ENCODE assay signal across 17 cellular contexts in genomic region chr16:86579268-86580062, GRCh38. TPM values are rescaled to one million over a fixed set of nuclear protein-coding genes. Genes with fewer than 3 reads are reported as not detected.
DNase-seq lines count a peak whose midpoint lies in the region; ATAC-seq, FAIRE-seq and TF ChIP-seq lines count a peak whose summit lies in the region.
"Had no signal": no experiment of that assay in that cellular context is flagged by ENCODE, and none has a peak within 500 bp of the region (broad histone marks: within the 10 kb centered on the region; RNA-seq: fewer than 3 reads in every experiment).

No MANE protein-coding gene starts in this region.

- H3K4me3 Mint-ChIP-seq in CD8-positive, alpha-beta T cell = no peak overlapping the region
- H3K4me3 Mint-ChIP-seq: activated CD4-positive, alpha-beta T cell treated with anti-CD3 and anti-CD28 coated beads for 36 hours; activated naive CD8-positive, alpha-beta T cell treated with anti-CD3 and anti-CD28 coated beads, Interleukin-2, amount 10 ng/mL, durations not matched to agents 7 days and 5 days had no signal

- H3K9me1 ChIP-seq in IMR-90 (ENCODE audit: insufficient read depth, low read length) = peaks cover 23% of the 10 kb centered on the region

- H3K9me3 Mint-ChIP-seq in CD8-positive, alpha-beta T cell = no peaks in the 10 kb centered on the region
- H3K9me3 Mint-ChIP-seq: activated naive CD8-positive, alpha-beta T cell treated with anti-CD3 and anti-CD28 coated beads, Interleukin-2, amount 10 ng/mL, durations not matched to agents 7 days and 5 days had no signal

- no peaks in the 10 kb centered on the region for H3K27me3 ChIP-seq in IMR-90 (ENCODE audit: control insufficient read depth, insufficient read depth, low read length)
- no peaks in the 10 kb centered on the region for H3K27me3 ChIP-seq in testis
- H3K27me3 ChIP-seq in CD8-positive, alpha-beta T cell (ENCODE audit: insufficient read depth, low read length) = peaks cover 27% of the 10 kb centered on the region

- DNase-seq in IMR-90 = no peak
- peak in 1 of 2 donors; percentile 42 for DNase-seq in cardiac fibroblast (ENCODE audit: low read depth in 2 of 2)
- peak; percentile 82 for DNase-seq in kidney
- DNase-seq in testis = no peak
- DNase-seq in substantia nigra (lab: John Stamatoyannopoulos, UW) = no peak
- DNase-seq in HuH-7.5 (ENCODE audit: low spot score) = no peak
- no peak for DNase-seq in CD8-positive, alpha-beta T cell
- no peak for DNase-seq in NCI-H510A (lab: John Stamatoyannopoulos, UW)
- DNase-seq: activated CD4-positive, alpha-beta T cell treated with anti-CD3 and anti-CD28 coated beads for 36 hours; activated naive CD8-positive, alpha-beta T cell treated with anti-CD3 and anti-CD28 coated beads, Interleukin-2, amount 10 ng/mL, durations not matched to agents 7 days and 5 days; foreskin melanocyte; GDM1; naive B cell; NCI-H2081 treated with DMSO at 0.1 percent for 48 hours; stimulated activated CD4-positive, alpha-beta T cell treated with anti-CD3 and anti-CD28 coated beads, Interleukin-4, amount 100 ng/mL, for 1 hour had no signal

- H3K9ac ChIP-seq in IMR-90 (ENCODE audit: low read depth, low read length) = peak overlapping the region; percentile 95
- no peak overlapping the region for H3K9ac ChIP-seq in kidney (ENCODE audit: low read length in 2 of 2)

- peak overlapping the region; percentile 88 for H3K23ac ChIP-seq in IMR-90 (ENCODE audit: low read depth, low read length)

- no TSS peak for BruUV-seq in IMR-90 (replicated peaks; lab: Mats Ljungman, UMichigan)

- TF ChIP-seq POLR2A in IMR-90 (IDR thresholded peaks at IDR 0.05; ENCODE audit: low read depth, low read length) (no peak), testis (IDR thresholded peaks at IDR 0.05) (no peak)

- peak overlapping the region; percentile 94 for H3K4me2 ChIP-seq in IMR-90 (ENCODE audit: low read depth, low read length)

- POLR2A ChIA-PET in IMR-90 (lab: Charles Lee; ENCODE audit: unreplicated experiment) = interaction anchor here (0.6 to 0.8 kb wide), 2 partner anchors 9 to 822 kb away, joined by 4 to 5 read pairs; no protein-coding TSS in a partner anchor
- POLR2A ChIA-PET in CD8-positive, alpha-beta T cell (lab: Charles Lee) = no interaction called here

- 0 out of 2 replicates have a peak, but pooled peaks cover 4% of the 10 kb centered on the region for H4K20me1 ChIP-seq in IMR-90 (ENCODE audit: insufficient read depth, low read length)

- peak overlapping the region; percentile 95 for H3K4ac ChIP-seq in IMR-90 (ENCODE audit: low read depth, low read length)

- H3K36me3 Mint-ChIP-seq in CD8-positive, alpha-beta T cell = no peaks in the 10 kb centered on the region
- H3K36me3 Mint-ChIP-seq: activated naive CD8-positive, alpha-beta T cell treated with anti-CD3 and anti-CD28 coated beads, Interleukin-2, amount 10 ng/mL, durations not matched to agents 7 days and 5 days; naive B cell had no signal

- CTCF ChIA-PET in IMR-90 (lab: Yijun Ruan, JAX) = no interaction called here
- CTCF ChIA-PET in CD8-positive, alpha-beta T cell (lab: Charles Lee) = no interaction called here

- peak overlapping the region; percentile 97 for H2AK9ac ChIP-seq in IMR-90 (replicated peaks; ENCODE audit: low read depth, low read length, poor library complexity)

- H3K79me1 ChIP-seq in IMR-90 (ENCODE audit: low read depth in 1 of 2, low read length in 2 of 2) = peaks cover 18 to 32% of the 10 kb centered on the region in 2 experiments

- intact Hi-C loops in IMR-90 (cut with micrococcal nuclease) = loop anchor here (2.0 to 5.0 kb wide), 4 partner anchors 31 to 253 kb away; no protein-coding TSS in a partner anchor
- intact Hi-C loops in kidney (cut with DNase I) = no loop called here
- intact Hi-C loops in testis (cut with DNase I; ENCODE audit: low total_unique reads) = no loop called here
- intact Hi-C loops in CD8-positive, alpha-beta T cell (cut with DNase I, micrococcal nuclease) = no loop called here

- dilution Hi-C loops in IMR-90 (cut with HindIII; ENCODE audit: low sequenced_read_pairs, unreplicated experiment) = no loop called here

- H3K36me3 ChIP-seq in IMR-90 (ENCODE audit: control insufficient read depth, insufficient read depth, low read length) (peaks cover 2% of the 10 kb centered on the region; the same call in 1 of the 2 replicates), kidney (ENCODE audit: control insufficient read depth in 1 of 2, insufficient read depth in 2 of 2, low read length in 2 of 2) (no peaks in the 10 kb centered on the region), testis (ENCODE audit: low read depth, missing control alignments) (no peaks in the 10 kb centered on the region)
- H3K36me3 ChIP-seq in CD8-positive, alpha-beta T cell (ENCODE audit: insufficient read depth, low read length) = no peaks in the 10 kb centered on the region

- H4K8ac ChIP-seq in IMR-90 (ENCODE audit: low read depth in 2 of 2, low read length in 2 of 2) = peak overlapping the region; percentile 67 to 80

- H3K9me3 ChIP-seq in IMR-90 (ENCODE audit: control insufficient read depth, insufficient read depth, low read length) (no peaks in the 10 kb centered on the region), kidney (ENCODE audit: control insufficient read depth in 1 of 2, low read length in 2 of 2) (no peaks in the 10 kb centered on the region), testis (no peaks in the 10 kb centered on the region)
- H3K9me3 ChIP-seq in CD8-positive, alpha-beta T cell (ENCODE audit: low read length) = no peaks in the 10 kb centered on the region

- no peak for TF ChIP-seq RAD21 in IMR-90 (IDR thresholded peaks at IDR 0.05; ENCODE audit: low read length)

- peak overlapping the region; percentile 67 for H3K56ac ChIP-seq in IMR-90 (ENCODE audit: extremely low read depth, insufficient read depth, low read length)

- H2BK5ac ChIP-seq in IMR-90 (ENCODE audit: low read depth, low read length, poor library complexity, severe bottlenecking) = peak overlapping the region; percentile 100

- H3K14ac ChIP-seq in IMR-90 (replicated peaks; ENCODE audit: low read depth, low read length) = peak overlapping the region; percentile 89

- peak overlapping the region; percentile 83 for H4K5ac ChIP-seq in IMR-90 (ENCODE audit: low read depth, low read length)

- ATAC-seq in IMR-90 (ENCODE audit: low read depth) = no peak
- no peak for ATAC-seq in CD8-positive, alpha-beta T cell

- H3K4me1 Mint-ChIP-seq in CD8-positive, alpha-beta T cell (ENCODE audit: low read depth) = peaks cover 8% of the 10 kb centered on the region

- peaks cover 57% of the 10 kb centered on the region for H3K27me3 Mint-ChIP-seq in CD8-positive, alpha-beta T cell (ENCODE audit: low read depth)

- H3K4me3 ChIP-seq in IMR-90 (ENCODE audit: insufficient read depth, low read depth, low read length) (peak overlapping the region; percentile 71), cardiac fibroblast (replicated peaks in 1 of 2; ENCODE audit: low read depth in 2 of 2, low read length in 2 of 2) (peak overlapping the region; percentile 8 to 58), kidney (ENCODE audit: low read length in 2 of 2) (no peak overlapping the region), testis (peak overlapping the region; percentile 18 to 49)
- no peak overlapping the region for H3K4me3 ChIP-seq in CD8-positive, alpha-beta T cell (ENCODE audit: low read depth, low read length)

- H2AK5ac ChIP-seq in IMR-90 (ENCODE audit: low read depth, low read length) = peak overlapping the region; percentile 75

- H2BK15ac ChIP-seq in IMR-90 (ENCODE audit: low read depth, low read length) = no peak overlapping the region

- in situ Hi-C loops in IMR-90 (cut with MboI; ENCODE audit: low sequenced_read_pairs) = loop anchor here (5.0 to 10.0 kb wide), 2 partner anchors 88 to 175 kb away; no protein-coding TSS in a partner anchor

- peak overlapping the region; percentile 27; the same call in 1 of the 2 replicates for H2BK20ac ChIP-seq in IMR-90 (ENCODE audit: low read depth, low read length)

- peak overlapping the region; percentile 97 for H2BK120ac ChIP-seq in IMR-90 (ENCODE audit: low read depth, low read length)

- H4K91ac ChIP-seq in IMR-90 (ENCODE audit: insufficient read depth, low read depth, low read length) = peak overlapping the region; percentile 81

- 0% methylated on average over 11 of the region's 69 CpGs; no CpG with 5 or more reads in 1 of the 2 experiments for WGBS in IMR-90 (ENCODE audit: extremely low coverage in 2 of 2, insufficient read length in 1 of 2), 2 experiments
- WGBS in testis, 2 donors = 28 to 58% methylated on average over 14 to 69 of the region's 69 CpGs

- H3K27ac ChIP-seq in IMR-90 (ENCODE audit: insufficient read depth, low read length) (peak overlapping the region; percentile 99), kidney (ENCODE audit: low read depth in 2 of 2, low read length in 2 of 2) (peak overlapping the region in 1 of 2 donors; percentile 85), testis (peak overlapping the region; percentile 61 to 73), substantia nigra (ENCODE audit: low read depth, low read length, poor library complexity, severe bottlenecking) (no peak overlapping the region)
- no peak overlapping the region for H3K27ac ChIP-seq in CD8-positive, alpha-beta T cell (ENCODE audit: low read depth, low read length)

- H3K18ac ChIP-seq in IMR-90 (ENCODE audit: low read depth, low read length) = peak overlapping the region; percentile 86

- H3K4me1 ChIP-seq in IMR-90 (ENCODE audit: control insufficient read depth, insufficient read depth, low read length) = peaks cover 17% of the 10 kb centered on the region
- peaks cover 0 to 3% of the 10 kb centered on the region in 2 donors for H3K4me1 ChIP-seq in kidney (ENCODE audit: control insufficient read depth in 1 of 2, insufficient read depth in 1 of 2, low read depth in 1 of 2, low read length in 2 of 2)
- H3K4me1 ChIP-seq in testis = peaks cover 8% of the 10 kb centered on the region
- H3K4me1 ChIP-seq in CD8-positive, alpha-beta T cell (ENCODE audit: insufficient read depth, low read length) = peaks cover 10% of the 10 kb centered on the region

- H3K27ac Mint-ChIP-seq in CD8-positive, alpha-beta T cell = no peak overlapping the region
- H3K27ac Mint-ChIP-seq: activated CD4-positive, alpha-beta T cell treated with anti-CD3 and anti-CD28 coated beads for 36 hours; activated naive CD8-positive, alpha-beta T cell treated with anti-CD3 and anti-CD28 coated beads, Interleukin-2, amount 10 ng/mL, durations not matched to agents 7 days and 5 days had no signal

- no peak for TF ChIP-seq CTCF in IMR-90 (conservative IDR thresholded peaks at IDR 0.05; ENCODE audit: low read depth, low read length)
- TF ChIP-seq CTCF in cardiac fibroblast (IDR thresholded peaks at IDR 0.05; ENCODE audit: low read depth, low read length) = no peak
- no peak for TF ChIP-seq CTCF in kidney (IDR thresholded peaks at IDR 0.05; ENCODE audit: borderline replicate concordance, extremely low read depth, insufficient read depth)
- TF ChIP-seq CTCF in testis (IDR thresholded peaks at IDR 0.05) = no peak
- TF ChIP-seq CTCF in CD8-positive, alpha-beta T cell (IDR thresholded peaks at IDR 0.05) = no peak

- peak overlapping the region; percentile 18 for H2AFZ ChIP-seq in IMR-90 (replicated peaks; ENCODE audit: low read length, poor library complexity)

- FAIRE-seq in kidney (lab: Jason Lieb, UNC) = no peak
- FAIRE-seq: HTR-8/SVneo had no signal

RNA-seq across cellular contexts. Expression of gene FOXL1, which starts 1.1 kb away (rescaled TPM):
- 15.2 and 23.9 TPM in 2 replicates for total RNA-seq in IMR-90 (2012; rRNA removed)
- 25.8 and 29.9 TPM in 2 replicates for polyA plus RNA-seq in IMR-90 (2012; rRNA removed)
- polyA plus RNA-seq in IMR-90 (2012; cell fraction: cytosol; rRNA removed) = 59.6 and 70.0 TPM in 2 replicates
- 22.9 and 59.6 TPM in 2 replicates for polyA plus RNA-seq in IMR-90 (2012; cell fraction: nucleus; rRNA removed; ENCODE audit: low replicate concordance)
- total RNA-seq in kidney = 2.0 TPM
- polyA plus RNA-seq in kidney (ENCODE audit: insufficient read depth, low read depth, low replicate concordance) = 0.52 TPM
- total RNA-seq in testis = 1 to 10 TPM; 4.6 to 5.9 TPM
- polyA plus RNA-seq in testis (ENCODE audit: insufficient read depth, low read depth, low replicate concordance) = 1.4 TPM
- total RNA-seq in CD8-positive, alpha-beta T cell = under 1 TPM in 1 of 2 experiments, not detected in 1; 0.11 TPM
- total RNA-seq: activated CD4-positive, alpha-beta T cell treated with anti-CD3 and anti-CD28 coated beads for 36 hours; activated naive CD8-positive, alpha-beta T cell treated with anti-CD3 and anti-CD28 coated beads, Interleukin-2, amount 10 ng/mL, durations not matched to agents 7 days and 5 days; subcutaneous adipose tissue had no signal

RNA-seq across cellular contexts. Expression of gene FOXC2, which starts 12.8 kb away (rescaled TPM):
- 0.90 and 1.1 TPM in 2 replicates for total RNA-seq in IMR-90 (2012; rRNA removed)
- polyA plus RNA-seq in IMR-90 (2012; rRNA removed) = 6.4 and 9.2 TPM in 2 replicates
- 5.5 and 8.7 TPM in 2 replicates for polyA plus RNA-seq in IMR-90 (2012; cell fraction: cytosol; rRNA removed)
- 4.3 and 7.4 TPM in 2 replicates for polyA plus RNA-seq in IMR-90 (2012; cell fraction: nucleus; rRNA removed; ENCODE audit: low replicate concordance)
- 6.3 TPM for total RNA-seq in kidney
- 3.8 TPM for polyA plus RNA-seq in kidney (ENCODE audit: insufficient read depth, low read depth, low replicate concordance)
- 10 to 100 TPM in 1 of 2 donors, 1 to 10 TPM in 1; 7.6 to 11.2 TPM for total RNA-seq in testis
- 3.9 TPM for polyA plus RNA-seq in testis (ENCODE audit: insufficient read depth, low read depth, low replicate concordance)
- under 1 TPM in 1 of 2 experiments, not detected in 1; 0.16 TPM for total RNA-seq in CD8-positive, alpha-beta T cell
- total RNA-seq: activated CD4-positive, alpha-beta T cell treated with anti-CD3 and anti-CD28 coated beads for 36 hours; activated naive CD8-positive, alpha-beta T cell treated with anti-CD3 and anti-CD28 coated beads, Interleukin-2, amount 10 ng/mL, durations not matched to agents 7 days and 5 days had no signal

RNA-seq across cellular contexts. Expression of gene MTHFSD, which starts 24.4 kb away (rescaled TPM):
- total RNA-seq in IMR-90 (2012; rRNA removed) = 7.8 and 8.2 TPM in 2 replicates
- polyA plus RNA-seq in IMR-90 (2012; rRNA removed) = 13.7 and 16.8 TPM in 2 replicates
- polyA plus RNA-seq in IMR-90 (2012; cell fraction: cytosol; rRNA removed) = 5.6 and 7.9 TPM in 2 replicates
- polyA plus RNA-seq in IMR-90 (2012; cell fraction: nucleus; rRNA removed; ENCODE audit: low replicate concordance) = 71.8 and 97.1 TPM in 2 replicates
- total RNA-seq in kidney = 26.2 TPM
- 11.3 TPM for polyA plus RNA-seq in kidney (ENCODE audit: insufficient read depth, low read depth, low replicate concordance)
- total RNA-seq in testis = 10 to 100 TPM; 45.0 to 55.6 TPM
- polyA plus RNA-seq in testis (ENCODE audit: insufficient read depth, low read depth, low replicate concordance) = 42.2 TPM
- 1 to 10 TPM; 6.2 to 7.8 TPM for total RNA-seq in CD8-positive, alpha-beta T cell

Comparison
In these comparisons a context has a peak if more than half of its experiments do, and no peak if none do; other contexts are left out.
1. H3K27ac ChIP-seq: peak in IMR-90 (single experiment) and testis (2 of 2); none in substantia nigra (single experiment) and CD8-positive, alpha-beta T cell (single experiment).
2. H3K4me3 ChIP-seq: peak in IMR-90 (single experiment), cardiac fibroblast (2 of 2) and testis (2 of 2); none in kidney (0 of 2) and CD8-positive, alpha-beta T cell (single experiment).